ENCODE assay signal across 8 cellular contexts in the genomic region with DNA sequence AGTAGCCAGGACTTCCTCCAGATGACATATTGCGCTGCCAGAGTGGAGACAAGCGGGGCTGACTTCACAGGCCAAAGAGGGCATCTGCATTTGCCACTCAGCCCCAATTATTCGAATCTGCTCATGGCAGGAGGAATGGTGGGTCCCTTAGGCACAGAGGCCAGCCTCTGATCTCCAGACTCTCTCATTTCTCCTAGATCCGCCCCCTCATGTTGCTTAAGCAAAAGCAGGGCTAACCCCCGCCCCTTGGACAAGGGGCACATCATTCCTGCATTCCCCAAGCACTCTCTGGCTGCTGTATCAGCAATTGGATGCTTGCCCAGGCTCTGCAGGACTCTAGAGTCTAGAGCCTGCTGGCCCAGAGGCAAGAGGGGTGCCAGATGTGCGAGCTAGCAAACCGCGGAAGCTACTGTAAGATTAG.
DNase-seq lines count a peak whose midpoint lies in the region; ATAC-seq and TF ChIP-seq lines count a peak whose summit lies in the region.
"Had no signal": no experiment of that assay in that cellular context is flagged by ENCODE, and none has a peak within 500 bp of the region (broad histone marks: within the 10 kb centered on the region; RNA-seq: fewer than 3 reads in every experiment).

No MANE protein-coding gene starts in this region.

- H3K27me3 Mint-ChIP-seq in type B pancreatic cell: no peaks in the 10 kb centered on the region

- H3K27ac Mint-ChIP-seq in type B pancreatic cell: no peak overlapping the region

- TF ChIP-seq CTCF in type B pancreatic cell (conservative IDR thresholded peaks at IDR 0.05): no peak

- H3K9me3 ChIP-seq in MG63: no peaks in the 10 kb centered on the region

- no peak overlapping the region for H3K4me3 ChIP-seq in MG63

- H3K27me3 ChIP-seq in MG63: peaks cover 3% of the 10 kb centered on the region; the same call in 1 of the 2 replicates

- H3K9me3 Mint-ChIP-seq in type B pancreatic cell: no peaks in the 10 kb centered on the region

- H3K4me3 Mint-ChIP-seq in type B pancreatic cell: no peak overlapping the region

- peak; percentile 98 for DNase-seq in MG63
- DNase-seq in amniotic stem cell (lab: John Stamatoyannopoulos, UW): peak; percentile 78
- peak; percentile 58 for DNase-seq in islet precursor cell
- DNase-seq in type B pancreatic cell (ENCODE audit: extremely low spot score, unreplicated experiment): peak; percentile 72
- DNase-seq in SIG-M5 treated with dmso at 0.1 percent for 504 hours (lab: John Stamatoyannopoulos, UW; ENCODE audit: unreplicated experiment): no peak
- no peak for DNase-seq in 8988T
- DNase-seq: stimulated activated CD4-positive, alpha-beta T cell treated with anti-CD3 and anti-CD28 coated beads, Interleukin-15, amount 100 ng/mL, for 24 hours had no signal

- H3K4me1 Mint-ChIP-seq in type B pancreatic cell (ENCODE audit: unreplicated experiment): peaks cover 19% of the 10 kb centered on the region

- no peaks in the 10 kb centered on the region for H3K36me3 ChIP-seq in MG63

- ATAC-seq in HG03095 (IDR thresholded peaks at IDR 0.05; ENCODE audit: unreplicated experiment): no peak

- H3K36me3 Mint-ChIP-seq in type B pancreatic cell: no peaks in the 10 kb centered on the region

Comparison
In these comparisons a context has a peak if more than half of its experiments do, and no peak if none do; other contexts are left out.
1. DNase-seq: peak in MG63 (single experiment), amniotic stem cell (single experiment), islet precursor cell (single experiment) and type B pancreatic cell (single experiment); none in SIG-M5 treated with dmso at 0.1 percent for 504 hours (single experiment) and 8988T (single experiment).